26 cellular contexts compared by ENCODE assay signal in the genomic region with DNA sequence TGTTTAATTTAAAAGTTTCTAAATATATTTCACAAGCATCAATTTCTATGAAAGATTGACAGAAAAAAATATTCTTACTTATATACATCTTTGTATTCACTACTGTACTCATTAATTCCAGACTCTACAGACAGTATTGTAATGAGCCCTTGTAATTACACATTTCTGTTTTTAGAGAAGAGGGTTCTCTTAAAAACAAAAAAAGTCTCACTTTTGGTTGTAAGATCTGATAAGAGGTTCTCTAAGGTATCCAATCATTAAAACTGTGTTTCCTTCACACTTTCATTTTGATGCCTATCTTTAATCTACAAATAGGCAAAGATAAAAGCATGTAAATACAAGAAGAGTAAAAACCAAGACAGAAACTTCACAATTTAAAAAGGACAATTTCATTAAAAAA.
DNase-seq lines count a peak whose midpoint lies in the region; ATAC-seq and TF ChIP-seq lines count a peak whose summit lies in the region.
"Had no signal": no experiment of that assay in that cellular context is flagged by ENCODE, and none has a peak within 500 bp of the region (broad histone marks: within the 10 kb centered on the region; RNA-seq: fewer than 3 reads in every experiment).

No MANE protein-coding gene starts in this region.

- no peaks in the 10 kb centered on the region for H3K9me3 ChIP-seq in CD8-positive, alpha-beta memory T cell (ENCODE audit: low read length)
- no peaks in the 10 kb centered on the region for H3K9me3 ChIP-seq in lower lobe of right lung
- H3K9me3 ChIP-seq: BLaER1 treated with 17β-estradiol and CSF1 and Interleukin-3, amounts not matched to agents 10 nM and 100 nM; gastrocnemius medialis; sigmoid colon; SK-N-SH; transverse colon had no signal

- H3K27me3 ChIP-seq in CD8-positive, alpha-beta memory T cell (ENCODE audit: insufficient read depth, low read length, poor library complexity, severe bottlenecking): no peaks in the 10 kb centered on the region
- no peaks in the 10 kb centered on the region for H3K27me3 ChIP-seq in lower lobe of right lung (ENCODE audit: low read depth)
- H3K27me3 ChIP-seq: BLaER1 treated with 17β-estradiol and CSF1 and Interleukin-3, amounts not matched to agents 10 nM and 100 nM; gastrocnemius medialis; sigmoid colon; transverse colon had no signal

- no peak overlapping the region for H3K27ac ChIP-seq in CD8-positive, alpha-beta memory T cell (ENCODE audit: low read depth, low read length)
- no peak overlapping the region for H3K27ac ChIP-seq in lower lobe of right lung
- H3K27ac ChIP-seq: BLaER1 treated with 17β-estradiol and CSF1 and Interleukin-3, amounts not matched to agents 10 nM and 100 nM; gastrocnemius medialis; sigmoid colon; transverse colon had no signal

- peaks cover 57% of the 10 kb centered on the region for H3K36me3 Mint-ChIP-seq in activated T-cell treated with anti-CD3 and anti-CD28 coated beads, Interleukin-2, amount 50 U/mL, for 4 hours (ENCODE audit: insufficient read depth)
- H3K36me3 Mint-ChIP-seq in CD8-positive, alpha-beta memory T cell: peaks cover 20 to 73% (median 37%) of the 10 kb centered on the region in 3 donors
- peaks cover 26% of the 10 kb centered on the region for H3K36me3 Mint-ChIP-seq in activated naive CD8-positive, alpha-beta T cell
- peaks cover 14 to 91% (median 52%) of the 10 kb centered on the region in 3 donors for H3K36me3 Mint-ChIP-seq in naive thymus-derived CD8-positive, alpha-beta T cell

- TF ChIP-seq CTCF in lower lobe of right lung (IDR thresholded peaks at IDR 0.05): no peak

- H3K4me3 ChIP-seq in CD8-positive, alpha-beta memory T cell (ENCODE audit: low read length): no peak overlapping the region
- no peak overlapping the region for H3K4me3 ChIP-seq in lower lobe of right lung
- H3K4me3 ChIP-seq: BLaER1 treated with 17β-estradiol and CSF1 and Interleukin-3, amounts not matched to agents 10 nM and 100 nM; gastrocnemius medialis; GM23338; sigmoid colon; transverse colon had no signal

- H3K27ac Mint-ChIP-seq in CD8-positive, alpha-beta memory T cell: peak overlapping the region; percentile 78 to 94 (median 89)
- peak overlapping the region; percentile 89 for H3K27ac Mint-ChIP-seq in activated naive CD8-positive, alpha-beta T cell
- H3K27ac Mint-ChIP-seq in naive thymus-derived CD8-positive, alpha-beta T cell: peak overlapping the region in 9 of 10 donors; percentile 78 to 97 (median 88)
- H3K27ac Mint-ChIP-seq: GM23338; mesothelial cell of epicardium; progenitor cell of endocrine pancreas; T-helper 1 cell treated with Interleukin-12 subunit alpha and Interleukin-12 subunit beta and Interleukin-4 antibody, amounts not matched to agents 30 μg/mL and 1 μg/mL, for 36 hours had no signal

- H3K27me3 Mint-ChIP-seq in activated T-cell treated with anti-CD3 and anti-CD28 coated beads, Interleukin-2, amount 50 U/mL, for 4 hours (ENCODE audit: low read depth): no peaks in the 10 kb centered on the region
- H3K27me3 Mint-ChIP-seq in CD8-positive, alpha-beta memory T cell: no peaks in the 10 kb centered on the region
- H3K27me3 Mint-ChIP-seq in activated naive CD8-positive, alpha-beta T cell: no peaks in the 10 kb centered on the region
- H3K27me3 Mint-ChIP-seq in naive thymus-derived CD8-positive, alpha-beta T cell: no peaks in the 10 kb centered on the region
- H3K27me3 Mint-ChIP-seq: progenitor cell of endocrine pancreas had no signal

- POLR2A ChIA-PET in CD8-positive, alpha-beta memory T cell (lab: Charles Lee): no interaction called here
- POLR2A ChIA-PET in naive thymus-derived CD8-positive, alpha-beta T cell (lab: Charles Lee): no interaction called here

- no peaks in the 10 kb centered on the region for H3K9me3 Mint-ChIP-seq in activated T-cell treated with anti-CD3 and anti-CD28 coated beads, Interleukin-2, amount 50 U/mL, for 4 hours
- no peaks in the 10 kb centered on the region for H3K9me3 Mint-ChIP-seq in CD8-positive, alpha-beta memory T cell
- H3K9me3 Mint-ChIP-seq in activated naive CD8-positive, alpha-beta T cell (ENCODE audit: low read depth): no peaks in the 10 kb centered on the region
- H3K9me3 Mint-ChIP-seq in naive thymus-derived CD8-positive, alpha-beta T cell: no peaks in the 10 kb centered on the region
- H3K9me3 Mint-ChIP-seq: activated T-helper 2 cell treated with anti-CD3 and anti-CD28 coated beads, Interferon-gamma antibody, Interleukin-2, Interleukin-4, amounts not matched to agents 10 μg/mL and 5 μg/mL and 100 μg/mL, durations not matched to agents 14 hours and 24 hours and 36 hours; GM23338; mesothelial cell of epicardium; T-helper 1 cell treated with Interleukin-12 subunit alpha and Interleukin-12 subunit beta and Interleukin-4 antibody, amounts not matched to agents 30 μg/mL and 1 μg/mL, for 36 hours had no signal

- peaks cover 33% of the 10 kb centered on the region for H3K36me3 ChIP-seq in CD8-positive, alpha-beta memory T cell (ENCODE audit: insufficient read depth, low read length)
- H3K36me3 ChIP-seq in lower lobe of right lung: peaks cover 96% of the 10 kb centered on the region

- CTCF ChIA-PET in CD8-positive, alpha-beta memory T cell (lab: Charles Lee): interaction anchor here (0.8 kb wide), 1 partner anchor 10 kb away, joined by 3 read pairs; no protein-coding TSS in a partner anchor

- DNase-seq in activated T-cell treated with anti-CD3 and anti-CD28 coated beads, Interleukin-2, amount 50 U/mL, for 4 hours: no peak
- DNase-seq in activated T-cell treated with anti-CD3 and anti-CD28 coated beads, Interleukin-2, amount 50 U/mL, for 48 hours: no peak
- DNase-seq in CD8-positive, alpha-beta memory T cell: peak in 1 of 5 donors; percentile 17
- peak in 2 of 10 donors; percentile 8 to 12 for DNase-seq in naive thymus-derived CD8-positive, alpha-beta T cell
- DNase-seq in OCI-M1 (lab: John Stamatoyannopoulos, UW): no peak
- no peak for DNase-seq in lower lobe of right lung
- DNase-seq: Calu3, DND-41, gastrocnemius medialis, Kasumi-1, NCI-H1417 treated with DMSO at 0.1 percent for 48 hours, NCI-H2029 treated with DMSO at 0.1 percent for 48 hours, NCI-H526, nucleus accumbens, sigmoid colon, SK-N-SH, transverse colon had no signal

- H3K4me1 Mint-ChIP-seq in activated T-cell treated with anti-CD3 and anti-CD28 coated beads, Interleukin-2, amount 50 U/mL, for 4 hours (ENCODE audit: low read depth): peaks cover 56% of the 10 kb centered on the region
- H3K4me1 Mint-ChIP-seq in CD8-positive, alpha-beta memory T cell: peaks cover 53 to 73% (median 71%) of the 10 kb centered on the region in 3 donors
- H3K4me1 Mint-ChIP-seq in activated naive CD8-positive, alpha-beta T cell (ENCODE audit: low read depth): peaks cover 59% of the 10 kb centered on the region
- peaks cover 15 to 60% (median 48%) of the 10 kb centered on the region in 4 donors for H3K4me1 Mint-ChIP-seq in naive thymus-derived CD8-positive, alpha-beta T cell
- H3K4me1 Mint-ChIP-seq: GM23338, mesothelial cell of epicardium had no signal

- ATAC-seq in activated T-cell treated with anti-CD3 and anti-CD28 coated beads, Interleukin-2, amount 50 U/mL, for 4 hours: peak; percentile 73 to 81
- ATAC-seq in naive thymus-derived CD8-positive, alpha-beta T cell: peak; percentile 31 to 39
- no peak for ATAC-seq in lower lobe of right lung
- no peak for ATAC-seq in GM19395 (IDR thresholded peaks at IDR 0.05; ENCODE audit: unreplicated experiment)
- ATAC-seq: gastrocnemius medialis, GM23338, Right ventricle myocardium inferior had no signal

- H3K4me1 ChIP-seq in CD8-positive, alpha-beta memory T cell (ENCODE audit: insufficient read depth, low read length): peaks cover 35% of the 10 kb centered on the region
- no peaks in the 10 kb centered on the region for H3K4me1 ChIP-seq in lower lobe of right lung
- H3K4me1 ChIP-seq: gastrocnemius medialis, sigmoid colon had no signal

- intact Hi-C loops in lower lobe of right lung (cut with DNase I): no loop called here

- no peak overlapping the region for H3K4me3 Mint-ChIP-seq in activated T-cell treated with anti-CD3 and anti-CD28 coated beads, Interleukin-2, amount 50 U/mL, for 4 hours
- peak overlapping the region in 5 of 7 donors; percentile 5 to 59 (median 43) for H3K4me3 Mint-ChIP-seq in CD8-positive, alpha-beta memory T cell
- H3K4me3 Mint-ChIP-seq in activated naive CD8-positive, alpha-beta T cell: no peak overlapping the region
- peak overlapping the region in 1 of 10 donors; percentile 26 for H3K4me3 Mint-ChIP-seq in naive thymus-derived CD8-positive, alpha-beta T cell
- H3K4me3 Mint-ChIP-seq: GM23338; mesothelial cell of epicardium; T-helper 1 cell treated with Interleukin-12 subunit alpha and Interleukin-12 subunit beta and Interleukin-4 antibody, amounts not matched to agents 30 μg/mL and 1 μg/mL, for 36 hours had no signal

Comparison
In these comparisons a context has a peak if more than half of its experiments do, and no peak if none do; other contexts are left out.
1. ATAC-seq: peak in activated T-cell treated with anti-CD3 and anti-CD28 coated beads, Interleukin-2, amount 50 U/mL, for 4 hours (2 of 2) and naive thymus-derived CD8-positive, alpha-beta T cell (2 of 2); none in lower lobe of right lung (0 of 2) and GM19395 (single experiment).
2. H3K4me3 Mint-ChIP-seq: peak in CD8-positive, alpha-beta memory T cell (5 of 7); none in activated T-cell treated with anti-CD3 and anti-CD28 coated beads, Interleukin-2, amount 50 U/mL, for 4 hours (single experiment) and activated naive CD8-positive, alpha-beta T cell (single experiment).
3. Peak in every context shown above with its lines, with median percentiles within 50 percentile points of each other: H3K27ac Mint-ChIP-seq.